Comparison of ENCODE assay signal across 12 cellular contexts in genomic region chr6:33589366-33589722, GRCh38. TPM values are rescaled to one million over a fixed set of nuclear protein-coding genes. Genes with fewer than 3 reads are reported as not detected.
DNase-seq lines count a peak whose midpoint lies in the region; ATAC-seq, FAIRE-seq and TF ChIP-seq lines count a peak whose summit lies in the region.
"Had no signal": no experiment of that assay in that cellular context is flagged by ENCODE, and none has a peak within 500 bp of the region (broad histone marks: within the 10 kb centered on the region; RNA-seq: fewer than 3 reads in every experiment).

No MANE protein-coding gene starts in this region.

- H3K4me3 Mint-ChIP-seq in CD4-positive, alpha-beta T cell, result peak overlapping the region; percentile 30
- H3K4me3 Mint-ChIP-seq in chondrocyte (ENCODE audit: unreplicated experiment), result no peak overlapping the region
- no peak overlapping the region for H3K4me3 Mint-ChIP-seq in activated T-helper 2 cell treated with anti-CD3 and anti-CD28 coated beads, Interferon-gamma antibody, Interleukin-2, Interleukin-4, amounts not matched to agents 10 μg/mL and 5 μg/mL and 100 μg/mL, durations not matched to agents 14 hours and 24 hours and 36 hours (ENCODE audit: low read depth)
- H3K4me3 Mint-ChIP-seq: activated naive CD4-positive, alpha-beta T cell treated with anti-CD3 and anti-CD28 coated beads, Interleukin-2, amount 50 U/mL, for 24 hours; central memory CD8-positive, alpha-beta T cell; nephron progenitor cell had no signal

- intact Hi-C loops in CD4-positive, alpha-beta T cell (cut with DNase I, micrococcal nuclease), result loop anchor here (1.0 to 10.0 kb wide), 6 partner anchors 43 to 565 kb away; no protein-coding TSS in a partner anchor
- intact Hi-C loops in pancreas (cut with DNase I), result loop anchor here in 2 of 3 donors (5.0 to 10.0 kb wide), 4 partner anchors 45 to 565 kb away; no protein-coding TSS in a partner anchor
- intact Hi-C loops in activated T-helper 2 cell treated with anti-CD3 and anti-CD28 coated beads, Interferon-gamma antibody, Interleukin-2, Interleukin-4, amounts not matched to agents 10 μg/mL and 5 μg/mL and 100 μg/mL, durations not matched to agents 14 hours and 24 hours and 36 hours (cut with micrococcal nuclease), result loop anchor here (1.0 to 10.0 kb wide), 2 partner anchors 111 to 175 kb away; no protein-coding TSS in a partner anchor

- dilution Hi-C loops in keratinocyte (cut with MboI; ENCODE audit: extremely low pct_ligation_motif_present, low sequenced_read_pairs), result no loop called here

- peak overlapping the region; percentile 47 for H2AFZ ChIP-seq in keratinocyte (ENCODE audit: control insufficient read depth, low read length)

- no peaks in the 10 kb centered on the region for H3K36me3 Mint-ChIP-seq in CD4-positive, alpha-beta T cell (ENCODE audit: low read depth)
- no peaks in the 10 kb centered on the region for H3K36me3 Mint-ChIP-seq in chondrocyte (ENCODE audit: low read depth)
- no peaks in the 10 kb centered on the region for H3K36me3 Mint-ChIP-seq in activated T-helper 2 cell treated with anti-CD3 and anti-CD28 coated beads, Interferon-gamma antibody, Interleukin-2, Interleukin-4, amounts not matched to agents 10 μg/mL and 5 μg/mL and 100 μg/mL, durations not matched to agents 14 hours and 24 hours and 36 hours (ENCODE audit: low read depth)
- H3K36me3 Mint-ChIP-seq: activated naive CD4-positive, alpha-beta T cell treated with anti-CD3 and anti-CD28 coated beads, Interleukin-2, amount 50 U/mL, for 24 hours had no signal

- no peak for ATAC-seq in CD4-positive, alpha-beta T cell (ENCODE audit: poor library complexity)
- ATAC-seq in pancreas (peak in 3 of 4 donors; percentile 7 to 23 (median 13)), HG03432 (IDR thresholded peaks at IDR 0.05; ENCODE audit: unreplicated experiment) (no peak), HG03565 (IDR thresholded peaks at IDR 0.05; ENCODE audit: unreplicated experiment) (no peak)

- DNase-seq in CD4-positive, alpha-beta T cell, result no peak
- no peak for DNase-seq in chondrocyte (ENCODE audit: low spot score)
- no peak for DNase-seq in keratinocyte (ENCODE audit: low read depth, low spot score)
- no peak for DNase-seq in pancreas
- DNase-seq in activated T-helper 2 cell treated with anti-CD3 and anti-CD28 coated beads, Interferon-gamma antibody, Interleukin-2, Interleukin-4, amounts not matched to agents 10 μg/mL and 5 μg/mL and 100 μg/mL, durations not matched to agents 14 hours and 24 hours and 36 hours (ENCODE audit: low spot score), result no peak
- DNase-seq in NCI-H446 treated with DMSO at 0.1 percent for 48 hours (lab: John Stamatoyannopoulos, UW), result no peak
- DNase-seq: SIG-M5 had no signal

- no peaks in the 10 kb centered on the region for H3K36me3 ChIP-seq in keratinocyte (ENCODE audit: control insufficient read depth in 2 of 2, extremely low read depth in 1 of 2, insufficient read depth in 2 of 2, low read length in 2 of 2)
- no peaks in the 10 kb centered on the region for H3K36me3 ChIP-seq in pancreas

- no peaks in the 10 kb centered on the region for H4K20me1 ChIP-seq in keratinocyte (ENCODE audit: control insufficient read depth, extremely low read depth, insufficient read depth, low read length)

- H3K9ac ChIP-seq in keratinocyte (ENCODE audit: control insufficient read depth, extremely low read depth, insufficient read depth, low read length), result no peak overlapping the region

- no peaks in the 10 kb centered on the region for H3K27me3 Mint-ChIP-seq in CD4-positive, alpha-beta T cell
- no peaks in the 10 kb centered on the region for H3K27me3 Mint-ChIP-seq in chondrocyte (ENCODE audit: low read depth)
- peaks cover 2% of the 10 kb centered on the region for H3K27me3 Mint-ChIP-seq in activated T-helper 2 cell treated with anti-CD3 and anti-CD28 coated beads, Interferon-gamma antibody, Interleukin-2, Interleukin-4, amounts not matched to agents 10 μg/mL and 5 μg/mL and 100 μg/mL, durations not matched to agents 14 hours and 24 hours and 36 hours (ENCODE audit: low read depth)
- H3K27me3 Mint-ChIP-seq: activated naive CD4-positive, alpha-beta T cell treated with anti-CD3 and anti-CD28 coated beads, Interleukin-2, amount 50 U/mL, for 24 hours; central memory CD8-positive, alpha-beta T cell had no signal

- H3K9me3 ChIP-seq in CD4-positive, alpha-beta T cell (ENCODE audit: control insufficient read depth, low read length), result no peaks in the 10 kb centered on the region
- H3K9me3 ChIP-seq in keratinocyte (ENCODE audit: control insufficient read depth, low read depth, low read length) (no peaks in the 10 kb centered on the region), pancreas (no peaks in the 10 kb centered on the region)

- POLR2A ChIA-PET in CD4-positive, alpha-beta T cell (lab: Charles Lee), result interaction anchor here (1.3 kb wide), 2 partner anchors 15 to 122 kb away, joined by 3 read pairs; partner anchors contain the start of gene UQCC2

- no peaks in the 10 kb centered on the region for H3K79me2 ChIP-seq in keratinocyte (ENCODE audit: control insufficient read depth, insufficient read depth, low read length)

- no peak for TF ChIP-seq CTCF in CD4-positive, alpha-beta T cell (IDR thresholded peaks at IDR 0.05)
- TF ChIP-seq CTCF in chondrocyte (IDR thresholded peaks at IDR 0.05), result no peak
- TF ChIP-seq CTCF in keratinocyte (optimal IDR thresholded peaks at IDR 0.05 in 1 of 3, IDR thresholded peaks at IDR 0.05 in 1 of 3, conservative IDR thresholded peaks at IDR 0.05 in 1 of 3; ENCODE audit: extremely low read depth in 1 of 3, insufficient read depth in 2 of 3, low read length in 3 of 3), result no peak
- TF ChIP-seq CTCF in pancreas (IDR thresholded peaks at IDR 0.05), result no peak

- FAIRE-seq in keratinocyte (lab: Jason Lieb, UNC) (no peak), pancreas (lab: Jason Lieb, UNC) (no peak)

- no peak overlapping the region for H3K27ac Mint-ChIP-seq in CD4-positive, alpha-beta T cell
- H3K27ac Mint-ChIP-seq in chondrocyte (ENCODE audit: unreplicated experiment), result peak overlapping the region; percentile 8
- no peak overlapping the region for H3K27ac Mint-ChIP-seq in activated T-helper 2 cell treated with anti-CD3 and anti-CD28 coated beads, Interferon-gamma antibody, Interleukin-2, Interleukin-4, amounts not matched to agents 10 μg/mL and 5 μg/mL and 100 μg/mL, durations not matched to agents 14 hours and 24 hours and 36 hours
- H3K27ac Mint-ChIP-seq: activated naive CD4-positive, alpha-beta T cell treated with anti-CD3 and anti-CD28 coated beads, Interleukin-2, amount 50 U/mL, for 24 hours; nephron progenitor cell had no signal

- WGBS in pancreas, 2 donors, result 34 to 35% methylated on average over 3 to 4 of the region's 4 CpGs

- H3K27me3 ChIP-seq in CD4-positive, alpha-beta T cell (ENCODE audit: control insufficient read depth, insufficient read depth, low read length), result no peaks in the 10 kb centered on the region
- no peaks in the 10 kb centered on the region for H3K27me3 ChIP-seq in keratinocyte (ENCODE audit: control insufficient read depth, extremely low read depth, insufficient read depth, low read length)
- no peaks in the 10 kb centered on the region for H3K27me3 ChIP-seq in pancreas

- CTCF ChIA-PET in CD4-positive, alpha-beta T cell (lab: Charles Lee), result interaction anchor here (0.8 to 0.9 kb wide), 3 partner anchors 10 to 112 kb away, joined by 3 to 5 read pairs (median 5); no protein-coding TSS in a partner anchor

- H3K4me1 Mint-ChIP-seq in CD4-positive, alpha-beta T cell (ENCODE audit: low read depth), result peaks cover 39% of the 10 kb centered on the region
- peaks cover 17% of the 10 kb centered on the region for H3K4me1 Mint-ChIP-seq in chondrocyte (ENCODE audit: low read depth)
- H3K4me1 Mint-ChIP-seq in activated T-helper 2 cell treated with anti-CD3 and anti-CD28 coated beads, Interferon-gamma antibody, Interleukin-2, Interleukin-4, amounts not matched to agents 10 μg/mL and 5 μg/mL and 100 μg/mL, durations not matched to agents 14 hours and 24 hours and 36 hours (ENCODE audit: low read depth), result peaks cover 29% of the 10 kb centered on the region

- H3K4me3 ChIP-seq in keratinocyte (ENCODE audit: control insufficient read depth in 2 of 3, extremely low read depth in 1 of 3, insufficient read depth in 2 of 3, low read depth in 1 of 3, low read length in 3 of 3) (no peak overlapping the region), pancreas (no peak overlapping the region)

- no peak overlapping the region for H3K4me2 ChIP-seq in keratinocyte (ENCODE audit: control insufficient read depth, extremely low read depth, insufficient read depth, low read depth, low read length)

- H3K9me3 Mint-ChIP-seq in CD4-positive, alpha-beta T cell, result no peaks in the 10 kb centered on the region
- no peaks in the 10 kb centered on the region for H3K9me3 Mint-ChIP-seq in chondrocyte (ENCODE audit: low read depth)
- H3K9me3 Mint-ChIP-seq in activated T-helper 2 cell treated with anti-CD3 and anti-CD28 coated beads, Interferon-gamma antibody, Interleukin-2, Interleukin-4, amounts not matched to agents 10 μg/mL and 5 μg/mL and 100 μg/mL, durations not matched to agents 14 hours and 24 hours and 36 hours, result no peaks in the 10 kb centered on the region
- H3K9me3 Mint-ChIP-seq: activated naive CD4-positive, alpha-beta T cell treated with anti-CD3 and anti-CD28 coated beads, Interleukin-2, amount 50 U/mL, for 24 hours; central memory CD8-positive, alpha-beta T cell; nephron progenitor cell had no signal

- no peak overlapping the region for H3K27ac ChIP-seq in CD4-positive, alpha-beta T cell (ENCODE audit: low read depth, low read length)
- H3K27ac ChIP-seq in keratinocyte (ENCODE audit: control insufficient read depth, insufficient read depth, low read length) (peak overlapping the region; percentile 96), pancreas (peak overlapping the region; percentile 80 to 92 (median 91))

- H3K9me1 ChIP-seq in keratinocyte (ENCODE audit: control insufficient read depth, extremely low read depth, insufficient read depth, low read length), result no peaks in the 10 kb centered on the region

- H3K4me1 ChIP-seq in keratinocyte (ENCODE audit: control insufficient read depth, extremely low read depth, insufficient read depth, low read length), result peaks cover 49% of the 10 kb centered on the region
- H3K4me1 ChIP-seq in pancreas, result peaks cover 12 to 19% (median 14%) of the 10 kb centered on the region in 3 donors

RNA-seq across cellular contexts. Expression of gene BAK1, which starts 9.3 kb away (rescaled TPM):
- 10 to 100 TPM; 38.3 to 40.8 TPM for total RNA-seq in CD4-positive, alpha-beta T cell
- total RNA-seq in chondrocyte (21.9 to 26.9 TPM (median 26.0 TPM) in 3 replicates), pancreas (10 to 100 TPM in 1 of 6 donors, 1 to 10 TPM in 5; 5.6 to 11.2 (median 6.9) TPM)
- polyA plus RNA-seq in keratinocyte (61.1 to 93.0 TPM (median 71.1 TPM) in 3 replicates), pancreas (1 to 10 TPM; 7.2 to 7.7 TPM)
- polyA plus RNA-seq in keratinocyte (2011; ENCODE audit: low read depth), result 5.8 TPM
- polyA plus RNA-seq in keratinocyte (2011; cell fraction: cytosol; rRNA removed), result 62.2 and 89.3 TPM in 2 replicates
- polyA plus RNA-seq in keratinocyte (2011; cell fraction: nucleus; rRNA removed), result 43.7 and 54.2 TPM in 2 replicates
- polyA plus RNA-seq in keratinocyte (2012; ENCODE audit: low replicate concordance), result 37.3 and 78.3 TPM in 2 replicates
- polyA minus RNA-seq in keratinocyte, result 77.2 to 120 TPM (median 120 TPM) in 3 replicates
- 138 TPM for polyA minus RNA-seq in keratinocyte (2011; cell fraction: cytosol; rRNA and poly(A)+ RNA removed)
- polyA minus RNA-seq in keratinocyte (2011; cell fraction: nucleus; rRNA and poly(A)+ RNA removed), result 39.0 and 43.5 TPM in 2 replicates
- total RNA-seq in activated T-helper 2 cell treated with anti-CD3 and anti-CD28 coated beads, Interferon-gamma antibody, Interleukin-2, Interleukin-4, amounts not matched to agents 10 μg/mL and 5 μg/mL and 100 μg/mL, durations not matched to agents 14 hours and 24 hours and 36 hours, result 53.2 and 53.4 TPM in 2 replicates

RNA-seq across cellular contexts. Expression of gene ITPR3, which starts 31.8 kb away (rescaled TPM):
- 10 to 100 TPM; 44.5 to 45.5 TPM for total RNA-seq in CD4-positive, alpha-beta T cell
- 10.0 to 24.8 TPM (median 11.0 TPM) in 3 replicates for total RNA-seq in chondrocyte
- 43.3 to 78.0 TPM (median 45.0 TPM) in 3 replicates for polyA plus RNA-seq in keratinocyte
- 43.1 TPM for polyA plus RNA-seq in keratinocyte (2011; ENCODE audit: low read depth)
- polyA plus RNA-seq in keratinocyte (2011; cell fraction: cytosol; rRNA removed), result 39.3 and 57.7 TPM in 2 replicates
- 283 and 333 TPM in 2 replicates for polyA plus RNA-seq in keratinocyte (2011; cell fraction: nucleus; rRNA removed)
- polyA plus RNA-seq in keratinocyte (2012; ENCODE audit: low replicate concordance), result 49.7 and 77.8 TPM in 2 replicates
- 101 to 338 TPM (median 132 TPM) in 3 replicates for polyA minus RNA-seq in keratinocyte
- polyA minus RNA-seq in keratinocyte (2011; cell fraction: cytosol; rRNA and poly(A)+ RNA removed), result 94.4 TPM
- 224 and 276 TPM in 2 replicates for polyA minus RNA-seq in keratinocyte (2011; cell fraction: nucleus; rRNA and poly(A)+ RNA removed)
- total RNA-seq in pancreas, result 10 to 100 TPM in 5 of 6 donors, 1 to 10 TPM in 1; 9.1 to 20.3 (median 11.4) TPM
- polyA plus RNA-seq in pancreas, result 10 to 100 TPM; 13.7 to 15.3 TPM
- 40.7 and 41.7 TPM in 2 replicates for total RNA-seq in activated T-helper 2 cell treated with anti-CD3 and anti-CD28 coated beads, Interferon-gamma antibody, Interleukin-2, Interleukin-4, amounts not matched to agents 10 μg/mL and 5 μg/mL and 100 μg/mL, durations not matched to agents 14 hours and 24 hours and 36 hours

Comparison
In these comparisons a context has a peak if more than half of its experiments do, and no peak if none do; other contexts are left out.
1. ATAC-seq: peak in pancreas (3 of 4); none in CD4-positive, alpha-beta T cell (single experiment), HG03432 (single experiment) and HG03565 (single experiment).